18 cellular contexts compared by ENCODE assay signal in genomic region chr7:73900286-73900685, GRCh38. TPM values are rescaled to one million over a fixed set of nuclear protein-coding genes. Genes with fewer than 3 reads are reported as not detected.
DNase-seq lines count a peak whose midpoint lies in the region; ATAC-seq and TF ChIP-seq lines count a peak whose summit lies in the region.
"Had no signal": no experiment of that assay in that cellular context is flagged by ENCODE, and none has a peak within 500 bp of the region (broad histone marks: within the 10 kb centered on the region; RNA-seq: fewer than 3 reads in every experiment).

No MANE protein-coding gene starts in this region.

- no peak overlapping the region for H3K4ac ChIP-seq in neuronal stem cell (ENCODE audit: low read length)

- H4K91ac ChIP-seq in neuronal stem cell (ENCODE audit: low read depth, low read length, poor library complexity), result no peak overlapping the region

- H2BK15ac ChIP-seq in neuronal stem cell (ENCODE audit: low read length), result peak overlapping the region; percentile 67

- no peak for TF ChIP-seq POLR2A in esophagus muscularis mucosa (IDR thresholded peaks at IDR 0.05; ENCODE audit: low read depth)

- no peak for TF ChIP-seq EP300 in esophagus muscularis mucosa (IDR thresholded peaks at IDR 0.05)

- ATAC-seq in aorta (ENCODE audit: low FRiP score), result peak; percentile 49
- ATAC-seq: HepG2; stimulated activated effector memory CD8-positive, alpha-beta T cell treated with anti-CD3 and anti-CD28 coated beads, Interleukin-12 subunit alpha, Interleukin-12 subunit beta, amount 100 ng/mL, for 72 hours had no signal

- WGBS in esophagus muscularis mucosa, result 20% methylated on average over 3 of the region's 5 CpGs
- no CpG with 5 or more reads among the region's 5 CpGs for WGBS in neuronal stem cell (ENCODE audit: extremely low coverage in 2 of 2, insufficient read length in 2 of 2, insufficient replicate concordance in 1 of 2), 2 donors
- 5 to 9% methylated on average over 4 to 5 of the region's 5 CpGs for WGBS in aorta, 2 donors

- peaks cover 0 to 27% (median 25%) of the 10 kb centered on the region in 4 donors for H3K4me1 ChIP-seq in esophagus muscularis mucosa
- peaks cover 0 to 8% of the 10 kb centered on the region in 2 donors for H3K4me1 ChIP-seq in neuronal stem cell (ENCODE audit: control insufficient read depth in 2 of 2, insufficient read depth in 1 of 2, low read depth in 1 of 2, low read length in 2 of 2)
- H3K4me1 ChIP-seq in aorta (ENCODE audit: control insufficient read depth in 1 of 2, insufficient read depth in 2 of 2, low read length in 2 of 2), result no peaks in the 10 kb centered on the region

- no peak overlapping the region for H3K9ac ChIP-seq in neuronal stem cell (ENCODE audit: low read depth, low read length, poor library complexity)

- peak overlapping the region; percentile 63 for H2AK5ac ChIP-seq in neuronal stem cell (ENCODE audit: low read depth, low read length)

- H3K9me3 ChIP-seq in esophagus muscularis mucosa (peaks cover 0 to 12% (median 4%) of the 10 kb centered on the region in 4 donors), neuronal stem cell (replicated peaks in 1 of 2; ENCODE audit: control insufficient read depth in 2 of 2, insufficient read depth in 1 of 2, low read depth in 1 of 2, low read length in 2 of 2) (peaks cover 0 to 7% of the 10 kb centered on the region in 2 donors), aorta (ENCODE audit: control insufficient read depth, low read length) (no peaks in the 10 kb centered on the region)

- no peak overlapping the region for H3K4me2 ChIP-seq in neuronal stem cell (ENCODE audit: insufficient read depth, low read length, poor library complexity, severe bottlenecking)

- no peak overlapping the region for H3K4me3 ChIP-seq in esophagus muscularis mucosa
- H3K4me3 ChIP-seq in neuronal stem cell (ENCODE audit: low read length in 2 of 2), result no peak overlapping the region
- no peak overlapping the region for H3K4me3 ChIP-seq in aorta (ENCODE audit: low read length in 2 of 2)
- H3K4me3 ChIP-seq: cardiac muscle cell had no signal

- H3K36me3 ChIP-seq in esophagus muscularis mucosa, result no peaks in the 10 kb centered on the region
- no peaks in the 10 kb centered on the region for H3K36me3 ChIP-seq in neuronal stem cell (replicated peaks in 1 of 2; ENCODE audit: control insufficient read depth in 2 of 2, insufficient read depth in 2 of 2, low read length in 2 of 2)
- H3K36me3 ChIP-seq in aorta (ENCODE audit: control insufficient read depth in 1 of 2, insufficient read depth in 2 of 2, low read length in 1 of 2), result no peaks in the 10 kb centered on the region
- H3K36me3 ChIP-seq: cardiac muscle cell had no signal

- TF ChIP-seq CTCF in esophagus muscularis mucosa (IDR thresholded peaks at IDR 0.05), result no peak

- H2AFZ ChIP-seq in neuronal stem cell (ENCODE audit: low read length), result no peak overlapping the region

- DNase-seq in DMS 273 (lab: John Stamatoyannopoulos, UW; ENCODE audit: unreplicated experiment) (peak; percentile 68), DMS 273 treated with DMSO at 0.1 percent for 48 hours (lab: John Stamatoyannopoulos, UW) (no peak), esophagus muscularis mucosa (ENCODE audit: extremely low spot score) (peak; percentile 81), neuronal stem cell (ENCODE audit: low spot score) (no peak), aorta (peak; percentile 60 to 89), dedifferentiated amniotic fluid mesenchymal stem cell (ENCODE audit: extremely low spot score) (no peak), cerebellum (ENCODE audit: low spot score) (no peak), HuH-7 (ENCODE audit: low spot score) (no peak)
- DNase-seq: activated gamma-delta T cell treated with Interleukin-2 at 50 U/mL for 16 hours; COR-L47; NCI-H1417 treated with DMSO at 0.1 percent for 48 hours; stimulated activated CD4-positive, alpha-beta T cell treated with anti-CD3 and anti-CD28 coated beads, Interleukin-4, amount 100 ng/mL, for 1 hour had no signal

- H3K18ac ChIP-seq in neuronal stem cell (ENCODE audit: low read length), result peak overlapping the region; percentile 71

- H3K79me1 ChIP-seq in neuronal stem cell (ENCODE audit: low read depth, low read length), result no peaks in the 10 kb centered on the region

- no peaks in the 10 kb centered on the region for H3K27me3 ChIP-seq in esophagus muscularis mucosa
- no peaks in the 10 kb centered on the region for H3K27me3 ChIP-seq in neuronal stem cell (ENCODE audit: control insufficient read depth in 3 of 3, insufficient read depth in 3 of 3, low read depth in 1 of 3, low read length in 3 of 3)
- no peaks in the 10 kb centered on the region for H3K27me3 ChIP-seq in aorta (ENCODE audit: control insufficient read depth in 1 of 2, insufficient read depth in 2 of 2, low read length in 1 of 2)
- H3K27me3 ChIP-seq: cardiac muscle cell had no signal

- H2BK12ac ChIP-seq in neuronal stem cell (ENCODE audit: low read length), result peak overlapping the region; percentile 84

- peak overlapping the region; percentile 42 to 73 (median 67) for H3K27ac ChIP-seq in esophagus muscularis mucosa (replicated peaks in 1 of 4)
- no peak overlapping the region for H3K27ac ChIP-seq in neuronal stem cell (replicated peaks; ENCODE audit: low read length)
- peak overlapping the region; percentile 92 to 94 for H3K27ac ChIP-seq in aorta (ENCODE audit: low read depth in 1 of 2, low read length in 2 of 2)
- H3K27ac ChIP-seq: 22Rv1, cardiac muscle cell, epithelial cell of prostate had no signal

- H2BK120ac ChIP-seq in neuronal stem cell (ENCODE audit: low read depth, low read length), result no peak overlapping the region

- no peak overlapping the region for H4K8ac ChIP-seq in neuronal stem cell (ENCODE audit: low read depth, low read length)

- H3K14ac ChIP-seq in neuronal stem cell (ENCODE audit: low read length), result peak overlapping the region; percentile 71

- H2BK5ac ChIP-seq in neuronal stem cell (ENCODE audit: low read length), result no peak overlapping the region

- intact Hi-C loops in esophagus muscularis mucosa (cut with DNase I), result no loop called here
- intact Hi-C loops in aorta (cut with DNase I), result loop anchor here (5.0 kb wide), 1 partner anchor 92 kb away; no protein-coding TSS in a partner anchor

- H3K23ac ChIP-seq in neuronal stem cell (ENCODE audit: low read depth, low read length, poor library complexity), result peak overlapping the region; percentile 73

RNA-seq across cellular contexts. Expression of gene TMEM270, which starts 39.3 kb away (rescaled TPM):
- total RNA-seq in esophagus muscularis mucosa, result not detected
- not detected for polyA plus RNA-seq in neuronal stem cell (2013, experiment 1 of 2)
- polyA plus RNA-seq in neuronal stem cell (2013, experiment 2 of 2), result 0.04 TPM
- total RNA-seq in aorta, result not detected
- polyA plus RNA-seq in aorta, result not detected
- total RNA-seq in cerebellum, result not detected
- total RNA-seq: cardiac muscle cell, HepG2, progenitor cell of endocrine pancreas had no signal
- polyA plus RNA-seq: cardiac muscle cell, HepG2 had no signal

RNA-seq across cellular contexts. Expression of gene METTL27, which starts 58.0 kb away (rescaled TPM):
- total RNA-seq in esophagus muscularis mucosa (1 to 10 TPM in 3 of 4 donors, under 1 TPM in 1; 0.83 to 4.0 (median 2.8) TPM), aorta (1 to 10 TPM; 1.3 to 7.4 TPM), cerebellum (2.5 TPM)
- 2.8 TPM for polyA plus RNA-seq in neuronal stem cell (2013, experiment 1 of 2)
- polyA plus RNA-seq in neuronal stem cell (2013, experiment 2 of 2), result 3.3 TPM
- polyA plus RNA-seq in aorta, result 1 to 10 TPM in 1 of 2 donors, not detected in 1; 5.3 TPM

Comparison
In these comparisons a context has a peak if more than half of its experiments do, and no peak if none do; other contexts are left out.
1. DNase-seq: peak in DMS 273 (single experiment), esophagus muscularis mucosa (single experiment) and aorta (2 of 2); none in DMS 273 treated with DMSO at 0.1 percent for 48 hours (single experiment), neuronal stem cell (single experiment), dedifferentiated amniotic fluid mesenchymal stem cell (single experiment), cerebellum (single experiment) and HuH-7 (single experiment).